8 cellular contexts compared by ENCODE assay signal in the genomic region with DNA sequence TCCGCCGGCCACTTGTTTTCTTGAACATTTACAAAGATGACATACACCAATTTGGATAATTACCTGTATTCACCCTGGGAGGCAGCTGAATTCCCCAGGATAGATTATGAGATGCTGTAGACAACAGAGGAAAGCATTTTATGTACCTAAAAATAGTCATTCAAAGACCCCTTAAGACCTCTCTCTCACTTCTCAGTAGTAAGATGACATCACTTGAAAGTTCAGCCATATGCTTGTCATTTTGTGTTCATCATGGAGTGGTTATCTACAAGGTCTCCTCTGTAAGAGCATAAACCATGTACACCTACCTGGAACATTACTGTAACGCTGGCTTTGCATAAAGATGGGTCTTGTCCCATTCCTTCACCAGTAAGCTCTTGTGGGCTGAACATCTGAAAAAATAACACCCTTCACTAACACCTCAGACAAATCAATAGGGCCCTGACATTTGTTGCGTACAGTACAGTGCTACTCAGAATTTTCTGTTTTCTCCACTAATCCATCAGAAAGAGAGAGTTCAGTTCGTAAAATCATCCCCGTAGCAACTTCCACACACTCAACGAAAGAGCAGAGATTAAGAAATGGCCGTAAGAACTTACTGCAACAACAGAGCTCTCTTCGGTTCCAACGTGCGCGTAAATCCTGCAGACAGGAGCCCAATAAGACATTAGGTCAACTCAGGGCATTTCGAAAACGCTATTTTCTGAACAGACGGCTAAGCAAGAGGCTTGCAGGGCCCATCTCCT. TPM values are rescaled to one million over a fixed set of nuclear protein-coding genes. Genes with fewer than 3 reads are reported as not detected.
A peak's percentile ranks its signal among the peaks of the same experiment; 100 is the strongest.
DNase-seq lines count a peak whose midpoint lies in the region; ATAC-seq and TF ChIP-seq lines count a peak whose summit lies in the region.

No MANE protein-coding gene starts in this region.

- 4% methylated on average over 15 of the region's 15 CpGs for WGBS in right lobe of liver (ENCODE audit: insufficient coverage, low coverage, low lambda C conversion rate, missing lambda C conversion rate)
- 4% methylated on average over 15 of the region's 15 CpGs for WGBS in urinary bladder

- H3K4me3 Mint-ChIP-seq in activated naive CD4-positive, alpha-beta T cell treated with anti-CD3 and anti-CD28 coated beads, Interleukin-2, amount 10 ng/mL, durations not matched to agents 7 days and 5 days, result peak overlapping the region; percentile 99

- TF ChIP-seq CTCF in right lobe of liver (IDR thresholded peaks at IDR 0.05), result no peak

- DNase-seq in activated naive CD4-positive, alpha-beta T cell treated with anti-CD3 and anti-CD28 coated beads, Interleukin-2, amount 10 ng/mL, durations not matched to agents 7 days and 5 days, result no peak
- no peak for DNase-seq in activated naive CD4-positive, alpha-beta T cell (lab: John Stamatoyannopoulos, UW)
- no peak for DNase-seq in right lobe of liver
- no peak for DNase-seq in stimulated activated CD4-positive, alpha-beta T cell treated with anti-CD3 and anti-CD28 coated beads, Interleukin-4, amount 100 ng/mL, for 24 hours

- no peak for TF ChIP-seq POLR2A in right lobe of liver (IDR thresholded peaks at IDR 0.05)

- H3K27me3 ChIP-seq in right lobe of liver, result no peaks in the 10 kb centered on the region

- H3K36me3 Mint-ChIP-seq in activated naive CD4-positive, alpha-beta T cell treated with anti-CD3 and anti-CD28 coated beads, Interleukin-2, amount 10 ng/mL, durations not matched to agents 7 days and 5 days, result peaks cover 46% of the 10 kb centered on the region

- no peaks in the 10 kb centered on the region for H3K9me3 Mint-ChIP-seq in activated naive CD4-positive, alpha-beta T cell treated with anti-CD3 and anti-CD28 coated beads, Interleukin-2, amount 10 ng/mL, durations not matched to agents 7 days and 5 days

- intact Hi-C loops in right lobe of liver (cut with DNase I), result loop anchor here in 1 of 2 donors (10.0 kb wide), 1 partner anchor 70 kb away; a partner anchor contains a TSS

- H3K4me3 ChIP-seq in right lobe of liver (peak overlapping the region; percentile 69 to 80 (median 76)), urinary bladder (ENCODE audit: low read depth, low read length) (peak overlapping the region; percentile 75)

- ATAC-seq in right lobe of liver (peak in 1 of 4 donors; percentile 5), GM21390 (IDR thresholded peaks at IDR 0.05; ENCODE audit: unreplicated experiment) (no peak), GM18498 (IDR thresholded peaks at IDR 0.05; ENCODE audit: unreplicated experiment) (no peak)

- CTCF ChIA-PET in activated naive CD4-positive, alpha-beta T cell treated with anti-CD3 and anti-CD28 coated beads, Interleukin-2, amount 10 ng/mL, durations not matched to agents 7 days and 5 days (lab: Charles Lee), result interaction anchor here (0.8 to 2.1 kb wide), 5 partner anchors 8 to 26 kb away, joined by 3 to 8 read pairs (median 3); a partner anchor contains a TSS

- H3K4me1 Mint-ChIP-seq in activated naive CD4-positive, alpha-beta T cell treated with anti-CD3 and anti-CD28 coated beads, Interleukin-2, amount 10 ng/mL, durations not matched to agents 7 days and 5 days, result peaks cover 70% of the 10 kb centered on the region

- H3K27me3 Mint-ChIP-seq in activated naive CD4-positive, alpha-beta T cell treated with anti-CD3 and anti-CD28 coated beads, Interleukin-2, amount 10 ng/mL, durations not matched to agents 7 days and 5 days, result peaks cover 4% of the 10 kb centered on the region

- H3K9me3 ChIP-seq in right lobe of liver, result no peaks in the 10 kb centered on the region

- H3K27ac ChIP-seq in angular gyrus (ENCODE audit: low read depth, low read length) (peak overlapping the region; percentile 59), right lobe of liver (peak overlapping the region in 2 of 3 donors; percentile 30 to 48), urinary bladder (ENCODE audit: low read depth) (peak overlapping the region; percentile 40)

- H3K4me1 ChIP-seq in right lobe of liver (peaks cover 0 to 19% (median 5%) of the 10 kb centered on the region in 4 donors), urinary bladder (ENCODE audit: insufficient read depth) (no peaks in the 10 kb centered on the region)

- H3K27ac Mint-ChIP-seq in activated naive CD4-positive, alpha-beta T cell treated with anti-CD3 and anti-CD28 coated beads, Interleukin-2, amount 10 ng/mL, durations not matched to agents 7 days and 5 days, result peak overlapping the region; percentile 96

- peaks cover 0 to 25% (median 15%) of the 10 kb centered on the region in 4 donors for H3K36me3 ChIP-seq in right lobe of liver
- H3K36me3 ChIP-seq in urinary bladder (ENCODE audit: insufficient read depth), result no peaks in the 10 kb centered on the region

RNA-seq across cellular contexts. Expression of a gene that starts 15.6 kb away (rescaled TPM):
- total RNA-seq in right lobe of liver (10 to 100 TPM; 17.6 to 30.6 (median 24.3) TPM), urinary bladder (31.1 TPM)
- 47.1 TPM for polyA plus RNA-seq in urinary bladder

RNA-seq across cellular contexts. Expression of a gene that starts 22.4 kb away (rescaled TPM):
- total RNA-seq in right lobe of liver (not detected), urinary bladder (not detected)
- polyA plus RNA-seq in urinary bladder, result not detected

RNA-seq across cellular contexts. Expression of a gene that starts 23.1 kb away (rescaled TPM):
- total RNA-seq in right lobe of liver (10 to 100 TPM; 22.1 to 27.8 (median 24.6) TPM), urinary bladder (30.0 TPM)
- 32.0 TPM for polyA plus RNA-seq in urinary bladder

RNA-seq across cellular contexts. Expression of a gene that starts 25.7 kb away (rescaled TPM):
- 100 to 1,000 TPM in 1 of 6 experiments, 10 to 100 TPM in 5; 39.8 to 106 (median 63.0) TPM for total RNA-seq in right lobe of liver
- total RNA-seq in urinary bladder, result 45.0 TPM
- polyA plus RNA-seq in urinary bladder, result 126 TPM

RNA-seq across cellular contexts. Expression of a gene that starts 49.8 kb away (rescaled TPM):
- total RNA-seq in right lobe of liver, result 10 to 100 TPM; 24.7 to 42.9 (median 32.3) TPM
- total RNA-seq in urinary bladder, result 32.4 TPM
- polyA plus RNA-seq in urinary bladder, result 103 TPM
